In genomic region chr11:2825886-2826678, GRCh38 we compare ENCODE assay signal across 9 cellular contexts. TPM values are rescaled to one million over a fixed set of nuclear protein-coding genes. Genes with fewer than 3 reads are reported as not detected.
DNase-seq lines count a peak whose midpoint lies in the region; ATAC-seq, FAIRE-seq and TF ChIP-seq lines count a peak whose summit lies in the region.
"Had no signal": no experiment of that assay in that cellular context is flagged by ENCODE, and none has a peak within 500 bp of the region (broad histone marks: within the 10 kb centered on the region; RNA-seq: fewer than 3 reads in every experiment).

No MANE protein-coding gene starts in this region.

- H3K36me3 Mint-ChIP-seq in osteocyte (ENCODE audit: unreplicated experiment), result peaks cover 11% of the 10 kb centered on the region
- peaks cover 33% of the 10 kb centered on the region for H3K36me3 Mint-ChIP-seq in activated naive CD4-positive, alpha-beta T cell treated with anti-CD3 and anti-CD28 coated beads for 36 hours (ENCODE audit: low read depth)
- peaks cover 33% of the 10 kb centered on the region for H3K36me3 Mint-ChIP-seq in activated T-cell treated with anti-CD3 and anti-CD28 coated beads, Interleukin-2, amount 50 U/mL, for 4 hours (ENCODE audit: insufficient read depth)

- CTCF ChIA-PET in activated naive CD4-positive, alpha-beta T cell treated with anti-CD3 and anti-CD28 coated beads for 36 hours (lab: Charles Lee), result no interaction called here

- peaks cover 35% of the 10 kb centered on the region for H3K9me3 Mint-ChIP-seq in osteocyte (ENCODE audit: unreplicated experiment)
- peaks cover 32% of the 10 kb centered on the region for H3K9me3 Mint-ChIP-seq in activated naive CD4-positive, alpha-beta T cell treated with anti-CD3 and anti-CD28 coated beads for 36 hours
- peaks cover 40% of the 10 kb centered on the region for H3K9me3 Mint-ChIP-seq in activated T-cell treated with anti-CD3 and anti-CD28 coated beads, Interleukin-2, amount 50 U/mL, for 4 hours

- TF ChIP-seq CTCF in osteocyte (IDR thresholded peaks at IDR 0.05), result no peak

- no peak overlapping the region for H3K4me3 Mint-ChIP-seq in osteocyte (ENCODE audit: unreplicated experiment)
- H3K4me3 Mint-ChIP-seq in activated naive CD4-positive, alpha-beta T cell treated with anti-CD3 and anti-CD28 coated beads for 36 hours, result no peak overlapping the region
- no peak overlapping the region for H3K4me3 Mint-ChIP-seq in activated T-cell treated with anti-CD3 and anti-CD28 coated beads, Interleukin-2, amount 50 U/mL, for 4 hours
- H3K4me3 Mint-ChIP-seq: activated naive CD4-positive, alpha-beta T cell treated with anti-CD3 and anti-CD28 coated beads, Interleukin-2, amount 50 U/mL, for 24 hours had no signal

- intact Hi-C loops in activated naive CD4-positive, alpha-beta T cell treated with anti-CD3 and anti-CD28 coated beads for 36 hours (cut with micrococcal nuclease), result no loop called here

- TF ChIP-seq POLR2A in GM12892 (IDR thresholded peaks at IDR 0.05; ENCODE audit: low read depth, low read length), result no peak

- no peak for ATAC-seq in activated T-cell treated with anti-CD3 and anti-CD28 coated beads, Interleukin-2, amount 50 U/mL, for 4 hours

- no peak for FAIRE-seq in GM12892 (lab: Jason Lieb, UNC)

- H3K4me1 Mint-ChIP-seq in osteocyte (ENCODE audit: unreplicated experiment), result peaks cover 32% of the 10 kb centered on the region
- no peaks in the 10 kb centered on the region for H3K4me1 Mint-ChIP-seq in activated naive CD4-positive, alpha-beta T cell treated with anti-CD3 and anti-CD28 coated beads for 36 hours (ENCODE audit: low read depth)
- H3K4me1 Mint-ChIP-seq in activated T-cell treated with anti-CD3 and anti-CD28 coated beads, Interleukin-2, amount 50 U/mL, for 4 hours (ENCODE audit: low read depth), result no peaks in the 10 kb centered on the region
- H3K4me1 Mint-ChIP-seq: activated naive CD4-positive, alpha-beta T cell treated with anti-CD3 and anti-CD28 coated beads, Interleukin-2, amount 50 U/mL, for 24 hours had no signal

- H3K27ac Mint-ChIP-seq in osteocyte (ENCODE audit: unreplicated experiment), result peak overlapping the region; percentile 87
- H3K27ac Mint-ChIP-seq in activated naive CD4-positive, alpha-beta T cell treated with anti-CD3 and anti-CD28 coated beads for 36 hours, result no peak overlapping the region
- H3K27ac Mint-ChIP-seq: activated naive CD4-positive, alpha-beta T cell treated with anti-CD3 and anti-CD28 coated beads, Interleukin-2, amount 50 U/mL, for 24 hours had no signal

- peak; percentile 80 for DNase-seq in Daoy (ENCODE audit: low read depth)
- DNase-seq in SKM-1 (lab: John Stamatoyannopoulos, UW; ENCODE audit: unreplicated experiment), result peak; percentile 50
- DNase-seq in fibroblast of the conjunctiva (ENCODE audit: low read depth), result peak; percentile 92
- DNase-seq in osteocyte (ENCODE audit: extremely low spot score, unreplicated experiment), result no peak
- no peak for DNase-seq in effector CD8-positive, alpha-beta T cell (lab: John Stamatoyannopoulos, UW)
- DNase-seq in GM12892 (ENCODE audit: insufficient read length), result no peak
- DNase-seq in activated naive CD4-positive, alpha-beta T cell treated with anti-CD3 and anti-CD28 coated beads for 36 hours, result no peak
- no peak for DNase-seq in activated T-cell treated with anti-CD3 and anti-CD28 coated beads, Interleukin-2, amount 50 U/mL, for 4 hours

- no peaks in the 10 kb centered on the region for H3K27me3 Mint-ChIP-seq in osteocyte (ENCODE audit: unreplicated experiment)
- H3K27me3 Mint-ChIP-seq in activated naive CD4-positive, alpha-beta T cell treated with anti-CD3 and anti-CD28 coated beads for 36 hours (ENCODE audit: low read depth), result no peaks in the 10 kb centered on the region
- H3K27me3 Mint-ChIP-seq in activated T-cell treated with anti-CD3 and anti-CD28 coated beads, Interleukin-2, amount 50 U/mL, for 4 hours (ENCODE audit: low read depth), result no peaks in the 10 kb centered on the region
- H3K27me3 Mint-ChIP-seq: activated naive CD4-positive, alpha-beta T cell treated with anti-CD3 and anti-CD28 coated beads, Interleukin-2, amount 50 U/mL, for 24 hours had no signal

RNA-seq across cellular contexts. Expression of gene CDKN1C, which starts 59.5 kb away (rescaled TPM):
- 4.9 and 5.1 TPM in 2 replicates for total RNA-seq in Daoy (2014; rRNA removed; shearing (Covaris generic))
- 18.1 and 19.2 TPM in 2 replicates for total RNA-seq in osteocyte
- polyA plus RNA-seq in GM12892 (2012; ENCODE audit: missing spikeins), result not detected
- total RNA-seq in activated naive CD4-positive, alpha-beta T cell treated with anti-CD3 and anti-CD28 coated beads for 36 hours, result under 1 TPM; 0.17 to 0.26 TPM
- total RNA-seq in activated T-cell treated with anti-CD3 and anti-CD28 coated beads, Interleukin-2, amount 50 U/mL, for 4 hours, result 1 to 10 TPM in 1 of 3 donors, under 1 TPM in 2; 0.71 to 1.0 (median 0.76) TPM

Comparison
In these comparisons a context has a peak if more than half of its experiments do, and no peak if none do; other contexts are left out.
1. DNase-seq: peak in Daoy (single experiment), SKM-1 (single experiment) and fibroblast of the conjunctiva (single experiment); none in osteocyte (single experiment), effector CD8-positive, alpha-beta T cell (single experiment), GM12892 (single experiment), activated naive CD4-positive, alpha-beta T cell treated with anti-CD3 and anti-CD28 coated beads for 36 hours (single experiment) and activated T-cell treated with anti-CD3 and anti-CD28 coated beads, Interleukin-2, amount 50 U/mL, for 4 hours (single experiment).